8 cellular contexts compared by ENCODE assay signal in the genomic region with DNA sequence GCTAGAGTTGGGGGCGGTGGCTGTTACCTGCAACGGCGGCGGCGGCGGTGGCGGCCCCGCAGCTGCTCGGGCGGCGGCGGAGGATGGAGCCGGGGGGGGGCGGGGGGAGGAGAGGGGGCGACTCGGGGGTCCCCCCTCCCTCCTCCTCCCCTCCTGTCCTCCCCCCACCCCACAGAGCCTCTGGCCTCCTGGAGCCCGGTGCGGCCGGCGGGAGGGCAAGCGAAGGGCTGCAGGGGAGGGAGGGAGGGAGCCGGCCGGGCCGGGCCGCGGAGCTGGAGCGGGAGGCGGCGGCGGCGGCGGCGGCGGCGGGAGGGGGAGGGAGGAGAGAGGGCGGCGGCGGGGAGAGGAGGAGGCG. TPM values are rescaled to one million over a fixed set of nuclear protein-coding genes. Genes with fewer than 3 reads are reported as not detected.
DNase-seq lines count a peak whose midpoint lies in the region; ATAC-seq and TF ChIP-seq lines count a peak whose summit lies in the region.

TSS of gene AKT3 (minus strand) at position 231 of the 355 bp plus-strand sequence. CDS start 7,073 bp downstream, outside the sequence.

- H3K4me2 ChIP-seq in osteoblast (ENCODE audit: insufficient read depth, low read length): peak within 1 kb of the TSS; percentile 94

- ATAC-seq in WTC11 (peak; percentile 23; the same call in 1 of the 2 replicates), gastroesophageal sphincter (peak; percentile 91), HG03469 (IDR thresholded peaks at IDR 0.05; ENCODE audit: unreplicated experiment) (no peak)

- H2AFZ ChIP-seq in osteoblast (ENCODE audit: low read length): peak within 1 kb of the TSS; percentile 97

- peak within 1 kb of the TSS; percentile 99 for H3K27ac Mint-ChIP-seq in WTC11

- H3K27me3 ChIP-seq in gastroesophageal sphincter: no peaks in the 10 kb centered on the region
- H3K27me3 ChIP-seq in osteoblast (ENCODE audit: insufficient read depth, low read length): no peaks in the 10 kb centered on the region

- peak within 1 kb of the TSS; percentile 97 for H3K4me3 Mint-ChIP-seq in WTC11

- peaks cover 11% of the 10 kb centered on the region for H4K20me1 ChIP-seq in osteoblast (ENCODE audit: insufficient read depth, low read length)

- H3K27ac ChIP-seq in gastroesophageal sphincter (peak within 1 kb of the TSS; percentile 94 to 99 (median 96)), osteoblast (ENCODE audit: low read depth, low read length) (peak within 1 kb of the TSS; percentile 71)

- H3K9me3 ChIP-seq in gastroesophageal sphincter (no peaks in the 10 kb centered on the region), osteoblast (ENCODE audit: low read depth, low read length) (no peaks in the 10 kb centered on the region)

- peaks cover 26% of the 10 kb centered on the region for H3K4me1 Mint-ChIP-seq in WTC11

- H3K4me1 ChIP-seq in gastroesophageal sphincter (peaks cover 0 to 50% (median 0%) of the 10 kb centered on the region in 3 donors), osteoblast (ENCODE audit: insufficient read depth, low read length) (peaks cover 12% of the 10 kb centered on the region)

- no peak for TF ChIP-seq POLR2A in gastroesophageal sphincter (IDR thresholded peaks at IDR 0.05)

- DNase-seq in NCI-H1092 (lab: John Stamatoyannopoulos, UW): peak; percentile 47
- DNase-seq in NCI-H1092 treated with DMSO at 0.1 percent for 48 hours (lab: John Stamatoyannopoulos, UW): no peak
- DNase-seq in WTC11 (ENCODE audit: low spot score): peak; percentile 81
- no peak for DNase-seq in osteoblast (ENCODE audit: insufficient read length, low spot score, missing footprints)
- no peak for DNase-seq in amniotic stem cell (lab: John Stamatoyannopoulos, UW)
- DNase-seq in NCI-H510A treated with DMSO at 0.1 percent for 48 hours (lab: John Stamatoyannopoulos, UW): no peak

- H3K36me3 ChIP-seq in gastroesophageal sphincter: no peaks in the 10 kb centered on the region
- no peaks in the 10 kb centered on the region for H3K36me3 ChIP-seq in osteoblast (ENCODE audit: insufficient read depth, low read length)

- CTCF ChIA-PET in WTC11 (lab: Charles Lee): interaction anchor here (0.7 kb wide), 1 partner anchor 75 kb away, joined by 3 read pairs; no protein-coding TSS in a partner anchor

- no peak for TF ChIP-seq CTCF in WTC11 (IDR thresholded peaks at IDR 0.05)
- TF ChIP-seq CTCF in gastroesophageal sphincter (IDR thresholded peaks at IDR 0.05): no peak
- TF ChIP-seq CTCF in osteoblast (IDR thresholded peaks at IDR 0.05; ENCODE audit: extremely low read depth, low read depth, low read length): no peak

- TF ChIP-seq EP300 in gastroesophageal sphincter (IDR thresholded peaks at IDR 0.05): no peak

- 0 out of 2 replicates have a peak, but pooled peaks cover 3% of the 10 kb centered on the region for H3K27me3 Mint-ChIP-seq in WTC11 (ENCODE audit: low read depth)

- peak within 1 kb of the TSS; percentile 92 to 100 for H3K4me3 ChIP-seq in gastroesophageal sphincter
- peak within 1 kb of the TSS; percentile 86 for H3K4me3 ChIP-seq in osteoblast (ENCODE audit: insufficient read depth, low read length)

- peaks cover 44% of the 10 kb centered on the region for H3K79me2 ChIP-seq in osteoblast (ENCODE audit: insufficient read depth, low read length)

- H3K36me3 Mint-ChIP-seq in WTC11: no peaks in the 10 kb centered on the region

- H3K9me3 Mint-ChIP-seq in WTC11: no peaks in the 10 kb centered on the region

- POLR2A ChIA-PET in WTC11 (lab: Charles Lee): no interaction called here

- 0% methylated on average over 1 of the region's 39 CpGs; no CpG with 5 or more reads in 1 of the 2 donors for WGBS in gastroesophageal sphincter (ENCODE audit: low coverage in 1 of 2), 2 donors

TF ChIP-seq in WTC11, 78 proteins besides CTCF, POLR2A, EP300 and RAD21:
- TF ChIP-seq SP1 (CRISPR knock-in tag; conservative IDR thresholded peaks at IDR 0.05): no peak
- TF ChIP-seq ZNF281 (CRISPR knock-in tag; IDR thresholded peaks at IDR 0.05): no peak
- TF ChIP-seq EMX1 (CRISPR knock-in tag; IDR thresholded peaks at IDR 0.05): no peak

RNA-seq across cellular contexts. Expression of gene AKT3, which starts in this region (rescaled TPM):
- total RNA-seq in WTC11 (2021): 34.5 to 38.5 TPM (median 34.6 TPM) in 3 replicates
- 100 to 1,000 TPM in 1 of 4 donors, 10 to 100 TPM in 3; 72.8 to 102 (median 89.3) TPM for total RNA-seq in gastroesophageal sphincter
- 38.7 and 41.3 TPM in 2 replicates for total RNA-seq in osteoblast

Comparison
In these comparisons a context has a peak if more than half of its experiments do, and no peak if none do; other contexts are left out.
1. DNase-seq: peak in NCI-H1092 (single experiment) and WTC11 (single experiment); none in NCI-H1092 treated with DMSO at 0.1 percent for 48 hours (single experiment), osteoblast (single experiment), amniotic stem cell (single experiment) and NCI-H510A treated with DMSO at 0.1 percent for 48 hours (single experiment).